ENCODE assay signal across 23 cellular contexts in the genomic region with DNA sequence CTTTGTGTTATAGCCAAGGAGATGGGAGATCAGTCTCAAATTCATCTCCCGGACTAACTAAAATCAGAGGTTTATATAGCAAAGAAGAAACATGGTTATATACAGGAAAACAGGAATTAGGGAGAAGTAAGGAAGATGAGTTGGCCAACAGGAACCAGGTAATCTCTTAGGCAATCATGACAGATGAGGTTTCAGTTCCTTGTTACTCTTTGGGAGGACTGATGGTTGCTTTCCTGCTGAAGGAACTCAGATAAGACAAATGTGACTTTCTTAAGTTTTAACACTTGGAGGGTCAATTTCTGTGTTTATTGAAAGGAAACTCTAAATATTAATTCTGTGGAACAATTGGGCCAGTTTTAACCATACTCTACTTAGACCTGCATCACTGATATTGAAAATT.
"Had no signal": no experiment of that assay in that cellular context is flagged by ENCODE, and none has a peak within 500 bp of the region (broad histone marks: within the 10 kb centered on the region; RNA-seq: fewer than 3 reads in every experiment).

No MANE protein-coding gene starts in this region.

- H2AFZ ChIP-seq: hepatocyte had no signal

- ATAC-seq: effector memory CD8-positive, alpha-beta T cell; foreskin keratinocyte; gastroesophageal sphincter; heart left ventricle; left cardiac atrium; left lung; left ventricle myocardium superior; lower lobe of right lung; mucosa of descending colon; naive thymus-derived CD8-positive, alpha-beta T cell had no signal

- H3K4me3 ChIP-seq: colonic mucosa, esophagus muscularis mucosa, gastroesophageal sphincter, heart left ventricle, hepatocyte, left lung, lower lobe of right lung, mucosa of descending colon had no signal

- H3K36me3 ChIP-seq: colonic mucosa, esophagus muscularis mucosa, gastroesophageal sphincter, heart left ventricle, left lung, lower lobe of right lung had no signal

- DNase-seq: colonic mucosa; cortex of kidney; effector CD8-positive, alpha-beta T cell; effector memory CD8-positive, alpha-beta T cell; endodermal cell; foreskin keratinocyte; heart left ventricle; hypothalamus; left cardiac atrium; left lung; left ventricle myocardium superior; lower lobe of right lung; mesenchymal stem cell; mucosa of descending colon; naive B cell; naive thymus-derived CD8-positive, alpha-beta T cell had no signal

- H3K4me1 ChIP-seq: colonic mucosa, esophagus muscularis mucosa, foreskin keratinocyte, gastroesophageal sphincter, heart left ventricle, left lung, lower lobe of right lung had no signal

- H3K4me2 ChIP-seq: hepatocyte had no signal

- H3K27me3 ChIP-seq: colonic mucosa, esophagus muscularis mucosa, foreskin keratinocyte, gastroesophageal sphincter, heart left ventricle, hepatocyte, left lung had no signal

- H3K27ac ChIP-seq: colonic mucosa, esophagus muscularis mucosa, foreskin keratinocyte, gastroesophageal sphincter, heart left ventricle, hepatocyte, left lung, lower lobe of right lung had no signal

- FAIRE-seq: endometrium, frontal cortex, islet of Langerhans, keratinocyte had no signal

- H3K79me2 ChIP-seq: hepatocyte had no signal

- H3K9me3 ChIP-seq: colonic mucosa, lower lobe of right lung had no signal
